8 cellular contexts compared by ENCODE assay signal in genomic region chr11:63939351-63939920, GRCh38. TPM values are rescaled to one million over a fixed set of nuclear protein-coding genes. Genes with fewer than 3 reads are reported as not detected.
DNase-seq lines count a peak whose midpoint lies in the region; ATAC-seq and TF ChIP-seq lines count a peak whose summit lies in the region.

No MANE protein-coding gene starts in this region.

- H3K36me3 ChIP-seq in heart right ventricle (no peaks in the 10 kb centered on the region), OCI-LY7 (ENCODE audit: insufficient read depth, low read length) (peaks cover 17% of the 10 kb centered on the region), ectodermal cell (ENCODE audit: control insufficient read depth, insufficient read depth, low read length) (no peaks in the 10 kb centered on the region)

- peaks cover 19% of the 10 kb centered on the region for H3K79me2 ChIP-seq in OCI-LY7 (ENCODE audit: insufficient read depth, low read depth, low read length)

- TF ChIP-seq CTCF in heart right ventricle (IDR thresholded peaks at IDR 0.05) (no peak), OCI-LY7 (conservative IDR thresholded peaks at IDR 0.05; ENCODE audit: low read length) (no peak)

- H3K9me2 ChIP-seq in OCI-LY7 (ENCODE audit: insufficient read depth, low read length): no peaks in the 10 kb centered on the region

- H3K9me3 ChIP-seq in heart right ventricle (no peaks in the 10 kb centered on the region), OCI-LY7 (ENCODE audit: low read length) (no peaks in the 10 kb centered on the region), ectodermal cell (ENCODE audit: control insufficient read depth, low read length) (no peaks in the 10 kb centered on the region)

- ATAC-seq in heart right ventricle: peak in 3 of 8 donors; percentile 14 to 25 (median 17)
- no peak for ATAC-seq in Right ventricle myocardium inferior
- no peak for ATAC-seq in naive thymus-derived CD8-positive, alpha-beta T cell
- ATAC-seq in HG03196 (IDR thresholded peaks at IDR 0.05; ENCODE audit: unreplicated experiment): no peak
- no peak for ATAC-seq in GM21786 (IDR thresholded peaks at IDR 0.05; ENCODE audit: unreplicated experiment)

- H3K4me3 ChIP-seq in heart right ventricle (peak overlapping the region; percentile 53 to 92 (median 72)), OCI-LY7 (ENCODE audit: low read depth, low read length, poor library complexity, severe bottlenecking) (peak overlapping the region; percentile 98), ectodermal cell (ENCODE audit: insufficient read depth, low read depth, low read length) (peak overlapping the region; percentile 81)

- 0 out of 2 replicates have a peak, but pooled peaks cover 5% of the 10 kb centered on the region for H4K20me1 ChIP-seq in OCI-LY7 (ENCODE audit: insufficient read depth, low read length)

- H3K36me3 Mint-ChIP-seq in naive thymus-derived CD8-positive, alpha-beta T cell: peaks cover 0 to 6% (median 0%) of the 10 kb centered on the region in 3 donors

- peak overlapping the region; percentile 85 to 97 (median 94) for H3K4me3 Mint-ChIP-seq in naive thymus-derived CD8-positive, alpha-beta T cell

- no TSS peak for BruUV-seq in OCI-LY7 (replicated peaks; lab: Mats Ljungman, UMichigan)

- H3K27me3 ChIP-seq in heart right ventricle: no peaks in the 10 kb centered on the region
- no peaks in the 10 kb centered on the region for H3K27me3 ChIP-seq in ectodermal cell (ENCODE audit: control insufficient read depth, insufficient read depth, low read length, poor library complexity, severe bottlenecking)

- H3K4me1 Mint-ChIP-seq in naive thymus-derived CD8-positive, alpha-beta T cell: peaks cover 12 to 44% (median 33%) of the 10 kb centered on the region in 4 donors

- H3K9me3 Mint-ChIP-seq in naive thymus-derived CD8-positive, alpha-beta T cell: no peaks in the 10 kb centered on the region

- H3K4me1 ChIP-seq in heart right ventricle: peaks cover 0 to 45% (median 24%) of the 10 kb centered on the region in 9 donors
- H3K4me1 ChIP-seq in OCI-LY7 (ENCODE audit: insufficient read depth, low read length, poor library complexity, severe bottlenecking): peaks cover 24% of the 10 kb centered on the region
- H3K4me1 ChIP-seq in ectodermal cell (ENCODE audit: control insufficient read depth, insufficient read depth, low read length): peaks cover 3% of the 10 kb centered on the region

- H3K4me2 ChIP-seq in OCI-LY7 (ENCODE audit: low read length): peak overlapping the region; percentile 99

- H2AFZ ChIP-seq in OCI-LY7 (ENCODE audit: low read length): peak overlapping the region; percentile 71

- 2 to 7% methylated on average over 33 of the region's 33 CpGs for WGBS in heart right ventricle, 2 donors
- WGBS in ectodermal cell, 2 experiments: 8 to 11% methylated on average over 33 of the region's 33 CpGs

- peak overlapping the region; percentile 72 to 94 (median 86) for H3K27ac Mint-ChIP-seq in naive thymus-derived CD8-positive, alpha-beta T cell

- intact Hi-C loops in heart right ventricle (cut with DNase I): loop anchor here in 2 of 10 donors (2.0 kb wide), 3 partner anchors 19 to 67 kb away; no protein-coding TSS in a partner anchor
- intact Hi-C loops in Right ventricle myocardium inferior (cut with DNase I): loop anchor here (2.0 kb wide), 1 partner anchor 67 kb away; no protein-coding TSS in a partner anchor
- intact Hi-C loops in OCI-LY7 (cut with micrococcal nuclease; ENCODE audit: unreplicated experiment): loop anchor here (2.0 to 5.0 kb wide), 4 partner anchors 23 to 267 kb away; partner anchors contain the start of genes ATL3, MARK2, RCOR2 and ZFTA

- no peaks in the 10 kb centered on the region for H3K27me3 Mint-ChIP-seq in naive thymus-derived CD8-positive, alpha-beta T cell

- POLR2A ChIA-PET in OCI-LY7 (lab: Charles Lee): interaction anchor here (0.6 kb wide), 1 partner anchor 135 kb away, joined by 4 read pairs; no protein-coding TSS in a partner anchor
- POLR2A ChIA-PET in naive thymus-derived CD8-positive, alpha-beta T cell (lab: Charles Lee): interaction anchor here (0.6 to 1.2 kb wide), 3 partner anchors 19 to 346 kb away, joined by 3 to 4 read pairs (median 3); no protein-coding TSS in a partner anchor

- CTCF ChIA-PET in OCI-LY7 (lab: Charles Lee; ENCODE audit: unreplicated experiment): interaction anchor here (0.6 kb wide), 2 partner anchors 64 to 84 kb away, joined by 3 to 5 read pairs; no protein-coding TSS in a partner anchor

- DNase-seq in heart right ventricle (no peak), Right ventricle myocardium inferior (ENCODE audit: missing footprints) (no peak), OCI-LY7 (ENCODE audit: low spot score) (peak; percentile 26)
- no peak for DNase-seq in naive thymus-derived CD8-positive, alpha-beta T cell
- DNase-seq in activated CD4-positive, alpha-beta T cell treated with anti-CD3 and anti-CD28 coated beads for 4 hours: no peak

- peak overlapping the region; percentile 49 to 83 (median 75) for H3K27ac ChIP-seq in heart right ventricle
- H3K27ac ChIP-seq in OCI-LY7 (ENCODE audit: low read depth, low read length, poor library complexity, severe bottlenecking): peak overlapping the region; percentile 67
- peak overlapping the region; percentile 79 for H3K27ac ChIP-seq in ectodermal cell (ENCODE audit: insufficient read depth, low read depth, low read length, poor library complexity, severe bottlenecking)

RNA-seq across cellular contexts. Expression of gene NAA40, which starts 0.6 kb away (rescaled TPM):
- total RNA-seq in heart right ventricle (10 to 100 TPM; 13.0 to 26.4 (median 19.7) TPM), Right ventricle myocardium inferior (18.7 TPM), OCI-LY7 (2022) (45.1 and 45.5 TPM in 2 replicates)
- 10 to 100 TPM; 13.9 to 38.8 TPM for polyA plus RNA-seq in heart right ventricle
- total RNA-seq in OCI-LY7 (2014; rRNA removed; shearing (Covaris generic)): 24.5 and 34.5 TPM in 2 replicates
- 46.4 TPM for polyA plus RNA-seq in ectodermal cell (2013, experiment 1 of 4)
- 46.5 TPM for polyA plus RNA-seq in ectodermal cell (2013, experiment 2 of 4)
- 33.9 TPM for polyA plus RNA-seq in ectodermal cell (2013, experiment 3 of 4)
- 39.2 TPM for polyA plus RNA-seq in ectodermal cell (2013, experiment 4 of 4)
- 10 to 100 TPM; 24.2 to 28.0 TPM for total RNA-seq in naive thymus-derived CD8-positive, alpha-beta T cell
- 10 to 100 TPM in 2 of 3 donors, 1 to 10 TPM in 1; 6.2 to 14.6 (median 11.7) TPM for polyA plus RNA-seq in naive thymus-derived CD8-positive, alpha-beta T cell

RNA-seq across cellular contexts. Expression of gene RCOR2, which starts 22.5 kb away (rescaled TPM):
- 1 to 10 TPM; 1.1 to 8.4 (median 5.0) TPM for total RNA-seq in heart right ventricle
- polyA plus RNA-seq in heart right ventricle: 1 to 10 TPM; 4.4 to 5.4 TPM
- 11.1 TPM for total RNA-seq in Right ventricle myocardium inferior
- 2.1 and 2.4 TPM in 2 replicates for total RNA-seq in OCI-LY7 (2014; rRNA removed; shearing (Covaris generic))
- total RNA-seq in OCI-LY7 (2022): 2.4 and 3.2 TPM in 2 replicates
- polyA plus RNA-seq in ectodermal cell (2013, experiment 1 of 4): 109 TPM
- 133 TPM for polyA plus RNA-seq in ectodermal cell (2013, experiment 2 of 4)
- 98.7 TPM for polyA plus RNA-seq in ectodermal cell (2013, experiment 3 of 4)
- polyA plus RNA-seq in ectodermal cell (2013, experiment 4 of 4): 113 TPM
- not detected for total RNA-seq in naive thymus-derived CD8-positive, alpha-beta T cell
- under 1 TPM in 1 of 3 donors, not detected in 2; 0.14 TPM for polyA plus RNA-seq in naive thymus-derived CD8-positive, alpha-beta T cell

RNA-seq across cellular contexts. Expression of gene COX8A, which starts 35.0 kb away (rescaled TPM):
- 1,000 to 10,000 TPM in 6 of 10 donors, 100 to 1,000 TPM in 4; 868 to 1,274 (median 1,041) TPM for total RNA-seq in heart right ventricle
- 1,000 to 10,000 TPM; 1,312 to 2,481 TPM for polyA plus RNA-seq in heart right ventricle
- 1,159 TPM for total RNA-seq in Right ventricle myocardium inferior
- 523 and 811 TPM in 2 replicates for total RNA-seq in OCI-LY7 (2014; rRNA removed; shearing (Covaris generic))
- total RNA-seq in OCI-LY7 (2022): 373 and 448 TPM in 2 replicates
- 278 TPM for polyA plus RNA-seq in ectodermal cell (2013, experiment 1 of 4)
- polyA plus RNA-seq in ectodermal cell (2013, experiment 2 of 4): 266 TPM
- 286 TPM for polyA plus RNA-seq in ectodermal cell (2013, experiment 3 of 4)
- 315 TPM for polyA plus RNA-seq in ectodermal cell (2013, experiment 4 of 4)
- 10 to 100 TPM; 94.9 to 95.2 TPM for total RNA-seq in naive thymus-derived CD8-positive, alpha-beta T cell
- polyA plus RNA-seq in naive thymus-derived CD8-positive, alpha-beta T cell: 100 to 1,000 TPM; 319 to 428 (median 392) TPM

RNA-seq across cellular contexts. Expression of gene OTUB1, which starts 46.8 kb away (rescaled TPM):
- 10 to 100 TPM; 47.0 to 58.2 (median 49.8) TPM for total RNA-seq in heart right ventricle
- 10 to 100 TPM; 34.9 to 87.0 TPM for polyA plus RNA-seq in heart right ventricle
- 55.6 TPM for total RNA-seq in Right ventricle myocardium inferior
- 51.9 and 72.4 TPM in 2 replicates for total RNA-seq in OCI-LY7 (2014; rRNA removed; shearing (Covaris generic))
- total RNA-seq in OCI-LY7 (2022): 88.1 and 88.5 TPM in 2 replicates
- 143 TPM for polyA plus RNA-seq in ectodermal cell (2013, experiment 1 of 4)
- 147 TPM for polyA plus RNA-seq in ectodermal cell (2013, experiment 2 of 4)
- polyA plus RNA-seq in ectodermal cell (2013, experiment 3 of 4): 132 TPM
- 139 TPM for polyA plus RNA-seq in ectodermal cell (2013, experiment 4 of 4)
- 10 to 100 TPM; 69.6 to 75.8 TPM for total RNA-seq in naive thymus-derived CD8-positive, alpha-beta T cell
- 100 to 1,000 TPM; 109 to 121 (median 115) TPM for polyA plus RNA-seq in naive thymus-derived CD8-positive, alpha-beta T cell
